Comparison of ENCODE assay signal across 17 cellular contexts in genomic region chr9:99605016-99605743, GRCh38.
A peak's percentile ranks its signal among the peaks of the same experiment; 100 is the strongest.
DNase-seq lines count a peak whose midpoint lies in the region; ATAC-seq and TF ChIP-seq lines count a peak whose summit lies in the region.
"Had no signal": no experiment of that assay in that cellular context is flagged by ENCODE, and none has a peak within 500 bp of the region (broad histone marks: within the 10 kb centered on the region; RNA-seq: fewer than 3 reads in every experiment).

No MANE protein-coding gene starts in this region.

- H3K27me3 Mint-ChIP-seq in WTC11 (ENCODE audit: low read depth) (peaks cover 78% of the 10 kb centered on the region), osteocyte (ENCODE audit: unreplicated experiment) (peaks cover 19% of the 10 kb centered on the region)

- no peak for DNase-seq in WTC11 (ENCODE audit: low spot score)
- peak; percentile 18 for DNase-seq in iPS-NIHi7 (ENCODE audit: extremely low spot score)
- DNase-seq in LoVo (ENCODE audit: low spot score) = no peak
- DNase-seq in GM13976 (ENCODE audit: low spot score) = no peak
- no peak for DNase-seq in kidney tubule cell (ENCODE audit: low spot score)
- DNase-seq in osteocyte (ENCODE audit: extremely low spot score, unreplicated experiment) = no peak
- DNase-seq: CD4-positive, alpha-beta memory T cell; Kasumi-1; NCI-H1105 treated with DMSO at 0.1 percent for 48 hours; NCI-H187; NCI-H2227 treated with DMSO at 0.1 percent for 48 hours; NCI-H510A treated with DMSO at 0.1 percent for 48 hours; NCI-H82; T-helper 2 cell had no signal

- ATAC-seq in GM18498 (IDR thresholded peaks at IDR 0.05; ENCODE audit: unreplicated experiment) = peak; percentile 66
- peak; percentile 54 for ATAC-seq in HG02938 (IDR thresholded peaks at IDR 0.05; ENCODE audit: unreplicated experiment)
- ATAC-seq in WTC11 = peak; percentile 65
- ATAC-seq: Panc1 had no signal

- H3K27ac Mint-ChIP-seq in WTC11 = no peak overlapping the region
- no peak overlapping the region for H3K27ac Mint-ChIP-seq in osteocyte (ENCODE audit: unreplicated experiment)
- H3K27ac Mint-ChIP-seq: CD4-positive, alpha-beta memory T cell had no signal

- H3K4me1 Mint-ChIP-seq in WTC11 (peaks cover 34% of the 10 kb centered on the region), osteocyte (ENCODE audit: unreplicated experiment) (peaks cover 10% of the 10 kb centered on the region)
- H3K4me1 Mint-ChIP-seq: CD4-positive, alpha-beta memory T cell had no signal

- CTCF ChIA-PET in WTC11 (lab: Charles Lee) = no interaction called here

- no peaks in the 10 kb centered on the region for H3K9me3 Mint-ChIP-seq in WTC11
- no peaks in the 10 kb centered on the region for H3K9me3 Mint-ChIP-seq in osteocyte (ENCODE audit: unreplicated experiment)

- H3K36me3 Mint-ChIP-seq in WTC11 = no peaks in the 10 kb centered on the region
- no peaks in the 10 kb centered on the region for H3K36me3 Mint-ChIP-seq in osteocyte (ENCODE audit: unreplicated experiment)
- H3K36me3 Mint-ChIP-seq: CD4-positive, alpha-beta memory T cell had no signal

- no peak for TF ChIP-seq CTCF in WTC11 (IDR thresholded peaks at IDR 0.05)
- no peak for TF ChIP-seq CTCF in GM13976 (IDR thresholded peaks at IDR 0.05; ENCODE audit: borderline replicate concordance, control extremely low read depth, extremely low read depth, insufficient read depth, missing control alignments)
- no peak for TF ChIP-seq CTCF in osteocyte (IDR thresholded peaks at IDR 0.05)

- no peak overlapping the region for H3K4me3 Mint-ChIP-seq in WTC11
- no peak overlapping the region for H3K4me3 Mint-ChIP-seq in osteocyte (ENCODE audit: unreplicated experiment)
- H3K4me3 Mint-ChIP-seq: CD4-positive, alpha-beta memory T cell had no signal

- in situ Hi-C loops in GM13976 (cut with MboI; ENCODE audit: low sequenced_read_pairs, unreplicated experiment) = no loop called here

- POLR2A ChIA-PET in WTC11 (lab: Charles Lee) = interaction anchor here (0.8 kb wide), 1 partner anchor 726 kb away, joined by 3 read pairs; no protein-coding TSS in a partner anchor

TF ChIP-seq in WTC11, 78 proteins besides CTCF, POLR2A, EP300 and RAD21:
- TF ChIP-seq CDX4 (CRISPR knock-in tag; IDR thresholded peaks at IDR 0.05; ENCODE audit: borderline replicate concordance) = no peak
- TF ChIP-seq, protein P1, sequence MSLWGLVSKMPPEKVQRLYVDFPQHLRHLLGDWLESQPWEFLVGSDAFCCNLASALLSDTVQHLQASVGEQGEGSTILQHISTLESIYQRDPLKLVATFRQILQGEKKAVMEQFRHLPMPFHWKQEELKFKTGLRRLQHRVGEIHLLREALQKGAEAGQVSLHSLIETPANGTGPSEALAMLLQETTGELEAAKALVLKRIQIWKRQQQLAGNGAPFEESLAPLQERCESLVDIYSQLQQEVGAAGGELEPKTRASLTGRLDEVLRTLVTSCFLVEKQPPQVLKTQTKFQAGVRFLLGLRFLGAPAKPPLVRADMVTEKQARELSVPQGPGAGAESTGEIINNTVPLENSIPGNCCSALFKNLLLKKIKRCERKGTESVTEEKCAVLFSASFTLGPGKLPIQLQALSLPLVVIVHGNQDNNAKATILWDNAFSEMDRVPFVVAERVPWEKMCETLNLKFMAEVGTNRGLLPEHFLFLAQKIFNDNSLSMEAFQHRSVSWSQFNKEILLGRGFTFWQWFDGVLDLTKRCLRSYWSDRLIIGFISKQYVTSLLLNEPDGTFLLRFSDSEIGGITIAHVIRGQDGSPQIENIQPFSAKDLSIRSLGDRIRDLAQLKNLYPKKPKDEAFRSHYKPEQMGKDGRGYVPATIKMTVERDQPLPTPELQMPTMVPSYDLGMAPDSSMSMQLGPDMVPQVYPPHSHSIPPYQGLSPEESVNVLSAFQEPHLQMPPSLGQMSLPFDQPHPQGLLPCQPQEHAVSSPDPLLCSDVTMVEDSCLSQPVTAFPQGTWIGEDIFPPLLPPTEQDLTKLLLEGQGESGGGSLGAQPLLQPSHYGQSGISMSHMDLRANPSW (CRISPR knock-in tag; conservative IDR thresholded peaks at IDR 0.05; ENCODE audit: low read depth) = no peak
- no peak for TF ChIP-seq TEAD1 (CRISPR knock-in tag; IDR thresholded peaks at IDR 0.05)
- no peak for TF ChIP-seq GTF2I (CRISPR knock-in tag; conservative IDR thresholded peaks at IDR 0.05)
